9 cellular contexts compared by ENCODE assay signal in the genomic region with DNA sequence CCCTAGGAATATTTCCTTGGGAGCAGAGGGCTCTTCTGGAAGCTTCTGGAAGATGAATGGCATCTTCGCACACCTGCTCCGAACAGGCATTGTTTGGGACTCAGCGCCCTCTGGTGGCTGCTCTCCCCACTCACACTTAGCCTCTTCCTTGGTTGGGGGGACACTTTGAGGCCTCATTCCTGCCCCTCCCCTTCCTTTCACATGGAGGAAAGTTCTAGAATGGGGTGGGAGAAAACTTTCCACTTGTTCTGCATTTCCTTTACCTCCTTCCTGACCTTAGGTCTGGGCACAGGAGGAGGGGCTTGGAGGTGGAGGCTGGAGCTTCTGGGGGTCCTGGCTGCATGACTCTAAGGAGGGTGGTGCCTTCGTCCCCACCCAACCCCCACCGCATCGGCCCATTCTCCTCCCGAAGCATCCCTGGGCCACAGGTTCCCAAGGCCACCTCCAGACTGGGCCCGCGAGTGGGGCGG. TPM values are rescaled to one million over a fixed set of nuclear protein-coding genes. Genes with fewer than 3 reads are reported as not detected.
DNase-seq lines count a peak whose midpoint lies in the region; ATAC-seq and TF ChIP-seq lines count a peak whose summit lies in the region.
"Had no signal": no experiment of that assay in that cellular context is flagged by ENCODE, and none has a peak within 500 bp of the region (broad histone marks: within the 10 kb centered on the region; RNA-seq: fewer than 3 reads in every experiment).

No MANE protein-coding gene starts in this region.

- POLR2A ChIA-PET in activated CD4-positive, alpha-beta memory T cell treated with anti-CD3 and anti-CD28 coated beads, Interleukin-2, amount 10 ng/mL, durations not matched to agents 7 days and 5 days (lab: Charles Lee): no interaction called here

- no peak overlapping the region for H2AFZ ChIP-seq in neural cell (ENCODE audit: low read depth, low read length)

- H3K4me1 ChIP-seq in upper lobe of right lung: no peaks in the 10 kb centered on the region

- no peak overlapping the region for H3K27ac Mint-ChIP-seq in activated CD4-positive, alpha-beta memory T cell treated with anti-CD3 and anti-CD28 coated beads, Interleukin-2, amount 10 ng/mL, durations not matched to agents 7 days and 5 days

- TF ChIP-seq EP300 in neural cell (conservative IDR thresholded peaks at IDR 0.05; ENCODE audit: poor library complexity, severe bottlenecking): no peak

- H3K9me3 ChIP-seq in neural cell (ENCODE audit: low read length): no peaks in the 10 kb centered on the region
- no peaks in the 10 kb centered on the region for H3K9me3 ChIP-seq in upper lobe of right lung

- no peaks in the 10 kb centered on the region for H3K27me3 ChIP-seq in neural cell (ENCODE audit: insufficient read depth, low read depth, low read length)
- peaks cover 17% of the 10 kb centered on the region for H3K27me3 ChIP-seq in upper lobe of right lung

- no peaks in the 10 kb centered on the region for H4K20me1 ChIP-seq in neural cell (ENCODE audit: insufficient read depth)

- H3K9me3 Mint-ChIP-seq in activated CD4-positive, alpha-beta memory T cell treated with anti-CD3 and anti-CD28 coated beads, Interleukin-2, amount 10 ng/mL, durations not matched to agents 7 days and 5 days: no peaks in the 10 kb centered on the region

- TF ChIP-seq CTCF in neural cell (IDR thresholded peaks at IDR 0.05; ENCODE audit: poor library complexity, severe bottlenecking) (peak; percentile 73), upper lobe of right lung (IDR thresholded peaks at IDR 0.05) (peak; percentile 88)

- ATAC-seq in GM21381 (IDR thresholded peaks at IDR 0.05; ENCODE audit: unreplicated experiment) (peak; percentile 49), upper lobe of right lung (peak; percentile 70), HG03039 (IDR thresholded peaks at IDR 0.05; ENCODE audit: unreplicated experiment) (no peak)

- H3K4me1 Mint-ChIP-seq in activated CD4-positive, alpha-beta memory T cell treated with anti-CD3 and anti-CD28 coated beads, Interleukin-2, amount 10 ng/mL, durations not matched to agents 7 days and 5 days: no peaks in the 10 kb centered on the region

- peaks cover 8% of the 10 kb centered on the region for H3K27me3 Mint-ChIP-seq in activated CD4-positive, alpha-beta memory T cell treated with anti-CD3 and anti-CD28 coated beads, Interleukin-2, amount 10 ng/mL, durations not matched to agents 7 days and 5 days

- H3K79me2 ChIP-seq in neural cell (replicated peaks; ENCODE audit: insufficient read depth, low read length): no peaks in the 10 kb centered on the region

- H3K4me3 ChIP-seq in neural cell (ENCODE audit: low read length) (no peak overlapping the region), upper lobe of right lung (no peak overlapping the region)

- no peak overlapping the region for H3K4me3 Mint-ChIP-seq in activated CD4-positive, alpha-beta memory T cell treated with anti-CD3 and anti-CD28 coated beads, Interleukin-2, amount 10 ng/mL, durations not matched to agents 7 days and 5 days

- no peaks in the 10 kb centered on the region for H3K9me2 ChIP-seq in neural cell (ENCODE audit: insufficient read depth, low read length)

- CTCF ChIA-PET in activated CD4-positive, alpha-beta memory T cell treated with anti-CD3 and anti-CD28 coated beads, Interleukin-2, amount 10 ng/mL, durations not matched to agents 7 days and 5 days (lab: Charles Lee): interaction anchor here (0.9 to 1.5 kb wide), 8 partner anchors 12 to 646 kb away, joined by 3 to 7 read pairs (median 4); no protein-coding TSS in a partner anchor

- H3K36me3 ChIP-seq in neural cell (ENCODE audit: insufficient read depth, low read length) (no peaks in the 10 kb centered on the region), upper lobe of right lung (no peaks in the 10 kb centered on the region)

- H3K9ac ChIP-seq in neural cell (ENCODE audit: low read length): no peak overlapping the region

- H3F3A ChIP-seq in neural cell (ENCODE audit: insufficient read depth, low read length, poor library complexity, severe bottlenecking): no peaks in the 10 kb centered on the region

- H3K27ac ChIP-seq in neural cell (ENCODE audit: low read length): no peak overlapping the region
- no peak overlapping the region for H3K27ac ChIP-seq in upper lobe of right lung

- intact Hi-C loops in upper lobe of right lung (cut with DNase I): loop anchor here (5.0 kb wide), 1 partner anchor 330 kb away; no protein-coding TSS in a partner anchor

- DNase-seq in COR-L47 (lab: John Stamatoyannopoulos, UW) (peak; percentile 65), NCI-H1436 treated with DMSO at 0.1 percent for 48 hours (lab: John Stamatoyannopoulos, UW) (peak; percentile 8), erythroblast (lab: John Stamatoyannopoulos, UW) (peak; percentile 45 to 72), upper lobe of right lung (peak; percentile 78)
- peak; percentile 50 for DNase-seq in activated CD4-positive, alpha-beta memory T cell treated with anti-CD3 and anti-CD28 coated beads, Interleukin-2, amount 10 ng/mL, durations not matched to agents 7 days and 5 days

- TF ChIP-seq POLR2A in erythroblast (IDR thresholded peaks at IDR 0.05; ENCODE audit: low read length): no peak

- no peaks in the 10 kb centered on the region for H3K36me3 Mint-ChIP-seq in activated CD4-positive, alpha-beta memory T cell treated with anti-CD3 and anti-CD28 coated beads, Interleukin-2, amount 10 ng/mL, durations not matched to agents 7 days and 5 days (ENCODE audit: low read depth)

- H3K4me2 ChIP-seq in neural cell (ENCODE audit: low read length): no peak overlapping the region

- peak; percentile 75 for TF ChIP-seq RAD21 in neural cell (conservative IDR thresholded peaks at IDR 0.05)

TF ChIP-seq in neural cell, 6 proteins besides CTCF, POLR2A, EP300 and RAD21:
- no peak for TF ChIP-seq POLR2AphosphoS5 (IDR thresholded peaks at IDR 0.05)
- peak; percentile 78 for TF ChIP-seq SMC3 (conservative IDR thresholded peaks at IDR 0.05; ENCODE audit: poor library complexity)
- no peak for TF ChIP-seq TAF1 (IDR thresholded peaks at IDR 0.05; ENCODE audit: low read depth)

RNA-seq across cellular contexts. Expression of gene SMIM32, which starts 19.3 kb away (rescaled TPM):
- not detected for total RNA-seq in activated CD4-positive, alpha-beta memory T cell treated with anti-CD3 and anti-CD28 coated beads, Interleukin-2, amount 10 ng/mL, durations not matched to agents 7 days and 5 days
- 3.6 and 4.9 TPM in 2 replicates for polyA plus RNA-seq in neural cell
- polyA minus RNA-seq in neural cell: 1.9 and 3.7 TPM in 2 replicates
- total RNA-seq in upper lobe of right lung: not detected
- total RNA-seq: T-helper 1 cell treated with Interleukin-12 subunit alpha and Interleukin-12 subunit beta and Interleukin-4 antibody, amounts not matched to agents 30 ng/mL and 1 ng/mL, for 36 hours had no signal

Comparison
In these comparisons a context has a peak if more than half of its experiments do, and no peak if none do; other contexts are left out.
1. DNase-seq: peak in every context shown above with its lines; median percentile 78 in upper lobe of right lung; 65 in COR-L47; 58 in erythroblast; 50 in activated CD4-positive, alpha-beta memory T cell treated with anti-CD3 and anti-CD28 coated beads, Interleukin-2, amount 10 ng/mL, durations not matched to agents 7 days and 5 days; 8 in NCI-H1436 treated with DMSO at 0.1 percent for 48 hours.